Comparison of ENCODE assay signal across 16 cellular contexts in the genomic region with DNA sequence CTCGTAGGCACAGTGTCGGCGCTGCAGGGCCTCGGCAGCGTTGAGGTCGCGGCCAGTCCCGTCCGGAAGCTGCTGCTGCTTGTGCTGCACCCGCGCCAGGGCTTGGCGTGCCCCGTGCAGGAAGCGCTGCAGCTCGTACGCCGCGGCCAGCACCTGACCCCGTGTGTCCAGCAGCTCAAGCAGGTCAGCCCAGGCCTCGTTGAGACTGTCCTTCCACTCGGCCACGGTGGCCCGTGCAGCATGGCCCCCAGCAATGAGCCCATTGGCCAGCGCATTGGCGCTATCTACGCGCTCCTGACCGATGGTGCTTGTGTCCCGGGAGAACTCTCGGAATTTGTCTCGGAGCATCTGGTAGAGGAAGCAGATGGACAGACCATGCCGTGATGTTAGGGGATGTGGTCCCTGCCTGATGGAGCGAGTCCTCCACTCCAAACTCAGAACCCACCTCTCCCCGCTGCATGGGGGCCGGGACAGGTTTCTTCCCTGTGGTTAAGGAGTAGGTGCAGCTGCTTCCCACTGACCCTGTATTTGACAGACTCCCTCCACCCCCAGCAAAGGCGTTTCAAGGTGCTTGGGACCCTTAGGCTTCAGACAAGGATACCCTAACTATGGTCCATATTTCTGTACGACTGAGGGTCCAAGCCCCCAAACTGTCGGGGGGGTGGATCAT. TPM values are rescaled to one million over a fixed set of nuclear protein-coding genes. Genes with fewer than 3 reads are reported as not detected.
DNase-seq lines count a peak whose midpoint lies in the region; ATAC-seq and TF ChIP-seq lines count a peak whose summit lies in the region.
"Had no signal": no experiment of that assay in that cellular context is flagged by ENCODE, and none has a peak within 500 bp of the region (broad histone marks: within the 10 kb centered on the region; RNA-seq: fewer than 3 reads in every experiment).

No MANE protein-coding gene starts in this region.

- no peak overlapping the region for H3K27ac Mint-ChIP-seq in endothelial cell (ENCODE audit: unreplicated experiment)
- H3K27ac Mint-ChIP-seq: CD4-positive, CD25-positive, alpha-beta regulatory T cell had no signal

- no peaks in the 10 kb centered on the region for H3K36me3 ChIP-seq in psoas muscle (ENCODE audit: insufficient read depth in 1 of 2, low read depth in 1 of 2)

- ATAC-seq in Right ventricle myocardium inferior (no peak), right cardiac atrium (no peak), psoas muscle (no peak), GM19035 (IDR thresholded peaks at IDR 0.05; ENCODE audit: unreplicated experiment) (no peak)
- ATAC-seq: GM12878, HepG2 had no signal

- H3K4me3 Mint-ChIP-seq in endothelial cell (ENCODE audit: unreplicated experiment), result peak overlapping the region; percentile 34
- H3K4me3 Mint-ChIP-seq: CD4-positive, CD25-positive, alpha-beta regulatory T cell had no signal

- no peaks in the 10 kb centered on the region for H3K9me3 ChIP-seq in right cardiac atrium (ENCODE audit: control insufficient read depth, low read length)
- H3K9me3 ChIP-seq in psoas muscle, result no peaks in the 10 kb centered on the region
- H3K9me3 ChIP-seq: BLaER1 had no signal

- no peaks in the 10 kb centered on the region for H3K9me3 Mint-ChIP-seq in endothelial cell (ENCODE audit: unreplicated experiment)
- H3K9me3 Mint-ChIP-seq: CD4-positive, CD25-positive, alpha-beta regulatory T cell had no signal

- no peaks in the 10 kb centered on the region for H3K4me1 Mint-ChIP-seq in endothelial cell (ENCODE audit: unreplicated experiment)

- H3K4me1 ChIP-seq in right cardiac atrium (ENCODE audit: control insufficient read depth, insufficient read depth, low read length) (no peaks in the 10 kb centered on the region), psoas muscle (no peaks in the 10 kb centered on the region)
- H3K4me1 ChIP-seq: BLaER1 had no signal

- TF ChIP-seq CTCF in endothelial cell (IDR thresholded peaks at IDR 0.05; ENCODE audit: unreplicated experiment) (no peak), psoas muscle (IDR thresholded peaks at IDR 0.05) (no peak)

- H3K4me3 ChIP-seq in right cardiac atrium (ENCODE audit: low read length) (no peak overlapping the region), psoas muscle (no peak overlapping the region)
- H3K4me3 ChIP-seq: BLaER1, GM12878 had no signal

- H3K27ac ChIP-seq in right cardiac atrium (ENCODE audit: low read length), result no peak overlapping the region
- H3K27ac ChIP-seq in psoas muscle, result no peak overlapping the region
- H3K27ac ChIP-seq: 22Rv1, BLaER1 had no signal

- intact Hi-C loops in Right ventricle myocardium inferior (cut with DNase I), result no loop called here
- intact Hi-C loops in right cardiac atrium (cut with DNase I), result loop anchor here in 2 of 4 donors (5.0 to 10.0 kb wide), 2 partner anchors 141 to 143 kb away; no protein-coding TSS in a partner anchor
- intact Hi-C loops in posterior vena cava (cut with DNase I), result loop anchor here in 1 of 2 donors (5.0 kb wide), 1 partner anchor 141 kb away; no protein-coding TSS in a partner anchor
- intact Hi-C loops in psoas muscle (cut with DNase I), result loop anchor here in 1 of 2 donors (5.0 kb wide), 1 partner anchor 191 kb away; no protein-coding TSS in a partner anchor

- DNase-seq in Right ventricle myocardium inferior (ENCODE audit: missing footprints) (peak; percentile 73), right cardiac atrium (no peak), endothelial cell (ENCODE audit: low spot score) (no peak), posterior vena cava (ENCODE audit: low spot score) (peak; percentile 75), psoas muscle (no peak), foreskin melanocyte (no peak), A172 (ENCODE audit: low spot score) (no peak)
- DNase-seq: AML-193; Calu3; CD4-positive, CD25-positive, alpha-beta regulatory T cell; DMS79 had no signal

- WGBS in right cardiac atrium, result 92% methylated on average over 38 of the region's 38 CpGs
- 89 to 92% (median 90%) methylated on average over 37 to 38 of the region's 38 CpGs for WGBS in psoas muscle, 3 donors

- no peaks in the 10 kb centered on the region for H3K27me3 ChIP-seq in right cardiac atrium (ENCODE audit: control insufficient read depth, insufficient read depth)
- no peaks in the 10 kb centered on the region for H3K27me3 ChIP-seq in psoas muscle (ENCODE audit: insufficient read depth in 3 of 3, low read length in 2 of 3)
- H3K27me3 ChIP-seq: BLaER1 had no signal

- H3K27me3 Mint-ChIP-seq in endothelial cell (ENCODE audit: unreplicated experiment), result peaks cover 14% of the 10 kb centered on the region

- peaks cover 14% of the 10 kb centered on the region for H3K36me3 Mint-ChIP-seq in endothelial cell (ENCODE audit: low read depth, unreplicated experiment)
- H3K36me3 Mint-ChIP-seq: CD4-positive, CD25-positive, alpha-beta regulatory T cell had no signal

RNA-seq across cellular contexts. Expression of a gene that starts 13.8 kb away (rescaled TPM):
- total RNA-seq in Right ventricle myocardium inferior (14.0 TPM), right cardiac atrium (10 to 100 TPM in 3 of 4 donors, 1 to 10 TPM in 1; 9.0 to 15.7 (median 12.2) TPM), endothelial cell (ENCODE audit: unreplicated experiment) (29.3 TPM), posterior vena cava (10 to 100 TPM in 1 of 2 donors, 1 to 10 TPM in 1; 9.0 to 10.2 TPM), psoas muscle (10 to 100 TPM in 2 of 4 donors, 1 to 10 TPM in 2; 3.6 to 11.0 (median 8.2) TPM)
- polyA plus RNA-seq in right cardiac atrium (11.5 TPM), psoas muscle (10 to 100 TPM in 1 of 3 donors, 1 to 10 TPM in 2; 8.9 to 12.8 (median 10.0) TPM)
- 24.9 and 27.7 TPM in 2 replicates for total RNA-seq in A172 (2014; rRNA removed; shearing (Covaris generic))

RNA-seq across cellular contexts. Expression of a gene that starts 37.6 kb away (rescaled TPM):
- total RNA-seq in Right ventricle myocardium inferior (0.95 TPM), right cardiac atrium (1 to 10 TPM; 2.3 to 7.0 (median 3.1) TPM), endothelial cell (ENCODE audit: unreplicated experiment) (17.1 TPM), posterior vena cava (1 to 10 TPM; 4.2 to 5.9 TPM), psoas muscle (1 to 10 TPM in 1 of 4 donors, under 1 TPM in 3; 0.08 to 1.4 (median 0.72) TPM)
- polyA plus RNA-seq in right cardiac atrium (0.38 TPM), psoas muscle (under 1 TPM in 2 of 3 donors, not detected in 1; 0.08 to 0.16 TPM)
- 31.6 and 33.4 TPM in 2 replicates for total RNA-seq in A172 (2014; rRNA removed; shearing (Covaris generic))
- polyA plus RNA-seq: CD4-positive, CD25-positive, alpha-beta regulatory T cell had no signal

RNA-seq across cellular contexts. Expression of a gene that starts 52.9 kb away (rescaled TPM):
- total RNA-seq in Right ventricle myocardium inferior (72.1 TPM), right cardiac atrium (10 to 100 TPM; 66.9 to 77.9 (median 68.3) TPM), endothelial cell (ENCODE audit: unreplicated experiment) (187 TPM), posterior vena cava (10 to 100 TPM; 63.4 to 68.9 TPM), psoas muscle (10 to 100 TPM; 54.5 to 80.8 (median 66.8) TPM)
- polyA plus RNA-seq in right cardiac atrium (63.3 TPM), psoas muscle (10 to 100 TPM; 54.8 to 67.4 (median 57.9) TPM)
- 92.5 and 94.1 TPM in 2 replicates for total RNA-seq in A172 (2014; rRNA removed; shearing (Covaris generic))

Comparison
In these comparisons a context has a peak if more than half of its experiments do, and no peak if none do; other contexts are left out.
1. DNase-seq: peak in Right ventricle myocardium inferior (single experiment) and posterior vena cava (single experiment); none in right cardiac atrium (0 of 3), endothelial cell (single experiment), psoas muscle (0 of 2), foreskin melanocyte (single experiment) and A172 (single experiment).